Comparison of ENCODE assay signal across 28 cellular contexts in the genomic region with DNA sequence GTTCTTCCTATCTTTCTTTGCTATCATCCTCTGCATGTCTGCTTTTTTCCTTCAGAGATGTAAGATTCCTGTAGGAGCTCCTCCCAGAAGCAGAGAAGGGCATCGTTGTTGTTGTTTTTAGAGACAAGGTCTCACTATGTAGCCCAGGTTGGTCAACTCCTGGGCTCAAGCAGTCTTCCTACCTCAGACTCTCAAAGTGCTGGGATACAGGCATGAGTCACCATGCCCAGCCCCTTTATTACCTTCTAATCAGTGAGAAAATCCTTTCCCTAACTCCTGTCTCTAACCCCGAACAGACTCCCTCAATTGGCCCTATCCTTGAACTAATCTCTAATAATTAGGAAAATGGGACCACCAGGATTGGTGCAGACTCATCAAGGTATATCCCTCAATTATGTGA.
"Had no signal": no experiment of that assay in that cellular context is flagged by ENCODE, and none has a peak within 500 bp of the region (broad histone marks: within the 10 kb centered on the region; RNA-seq: fewer than 3 reads in every experiment).

No MANE protein-coding gene starts in this region.

- ATAC-seq: esophagus mucosa; heart right ventricle; left lung; naive thymus-derived CD8-positive, alpha-beta T cell; right cardiac atrium; stimulated activated naive CD8-positive, alpha-beta T cell treated with anti-CD3 and anti-CD28 coated beads, Interleukin-15, amount 100 ng/mL, for 72 hours; upper lobe of right lung had no signal

- FAIRE-seq: kidney had no signal

- H3K27ac ChIP-seq: colonic mucosa, epithelial cell of prostate, heart right ventricle, left lung, prostate gland, sigmoid colon, spleen, suprapubic skin, transverse colon, upper lobe of right lung, uterus had no signal

- H3K36me3 ChIP-seq: colonic mucosa, heart right ventricle, left lung, prostate gland, sigmoid colon, spleen, suprapubic skin, transverse colon, upper lobe of right lung, uterus had no signal

- H3K27ac Mint-ChIP-seq: dendritic cell treated with granulocyte-macrophage colony-stimulating factor and Interleukin-4, amounts not matched to agents 40 ng/mL and 50 ng/mL, for 4 days; endodermal cell; naive thymus-derived CD8-positive, alpha-beta T cell; nephron progenitor cell; stimulated activated naive CD8-positive, alpha-beta T cell treated with anti-CD3 and anti-CD28 coated beads, Interleukin-15, amount 100 ng/mL, for 72 hours had no signal

- H3K4me3 Mint-ChIP-seq: dendritic cell treated with granulocyte-macrophage colony-stimulating factor and Interleukin-4, amounts not matched to agents 40 ng/mL and 50 ng/mL, for 4 days; endodermal cell; naive thymus-derived CD8-positive, alpha-beta T cell; nephron progenitor cell; stimulated activated naive CD8-positive, alpha-beta T cell treated with anti-CD3 and anti-CD28 coated beads, Interleukin-15, amount 100 ng/mL, for 72 hours had no signal

- H3K4me3 ChIP-seq: colonic mucosa, heart right ventricle, left lung, prostate gland, sigmoid colon, spleen, suprapubic skin, transverse colon, upper lobe of right lung, uterus had no signal

- H3K27me3 ChIP-seq: colonic mucosa, heart right ventricle, left lung, sigmoid colon, spleen, suprapubic skin, transverse colon, upper lobe of right lung, uterus had no signal

- H3K4me1 ChIP-seq: colonic mucosa, left lung, prostate gland, suprapubic skin, upper lobe of right lung, uterus had no signal

- H3K9me3 ChIP-seq: colonic mucosa, heart right ventricle, left lung, prostate gland, sigmoid colon, suprapubic skin, transverse colon, upper lobe of right lung, uterus had no signal

- H3K27me3 Mint-ChIP-seq: dendritic cell treated with granulocyte-macrophage colony-stimulating factor and Interleukin-4, amounts not matched to agents 40 ng/mL and 50 ng/mL, for 4 days; naive thymus-derived CD8-positive, alpha-beta T cell; stimulated activated naive CD8-positive, alpha-beta T cell treated with anti-CD3 and anti-CD28 coated beads, Interleukin-15, amount 100 ng/mL, for 72 hours had no signal

- H3K9me3 Mint-ChIP-seq: dendritic cell treated with granulocyte-macrophage colony-stimulating factor and Interleukin-4, amounts not matched to agents 40 ng/mL and 50 ng/mL, for 4 days had no signal

- DNase-seq: colonic mucosa; effector CD8-positive, alpha-beta T cell; endodermal cell; foreskin melanocyte; glutamatergic neuron; heart right ventricle; kidney; left lung; mesenchymal stem cell; midbrain; naive thymus-derived CD8-positive, alpha-beta T cell; nephron progenitor cell; nucleus accumbens; right cardiac atrium; sigmoid colon; spleen; stimulated activated CD4-positive, alpha-beta T cell treated with anti-CD3 and anti-CD28 coated beads, Interleukin-15, amount 100 ng/mL, for 24 hours; stimulated activated CD4-positive, alpha-beta T cell treated with anti-CD3 and anti-CD28 coated beads, Interleukin-2, amount 100 ng/mL, for 48 hours; stimulated activated naive CD4-positive, alpha-beta T cell; stimulated activated naive CD8-positive, alpha-beta T cell treated with anti-CD3 and anti-CD28 coated beads, Interleukin-15, amount 100 ng/mL, for 72 hours; transverse colon; upper lobe of right lung; uterus had no signal
